ENCODE assay signal across 13 cellular contexts in genomic region chr7:158973941-158974785, GRCh38.
"Had no signal": no experiment of that assay in that cellular context is flagged by ENCODE, and none has a peak within 500 bp of the region (broad histone marks: within the 10 kb centered on the region; RNA-seq: fewer than 3 reads in every experiment).

No MANE protein-coding gene starts in this region.

- H3K36me3 ChIP-seq: left ventricle myocardium inferior, neural progenitor cell, sigmoid colon, tibial nerve had no signal

- DNase-seq: activated CD8-positive, alpha-beta memory T cell treated with anti-CD3 and anti-CD28 coated beads for 24 hours; foreskin keratinocyte; retina; sigmoid colon had no signal

- H3K4me1 ChIP-seq: foreskin keratinocyte had no signal

- H3K27me3 Mint-ChIP-seq: activated naive CD8-positive, alpha-beta T cell treated with anti-CD3 and anti-CD28 coated beads, Interleukin-2, amount 50 U/mL, for 24 hours; activated T-cell treated with anti-CD3 and anti-CD28 coated beads, Interleukin-2, amount 50 U/mL, for 24 hours; stimulated activated naive CD8-positive, alpha-beta T cell treated with anti-CD3 and anti-CD28 coated beads, Interleukin-15, Interleukin-2, amounts not matched to agents 100 ng/mL and 50 ng/mL, for 24 hours had no signal

- H3K9ac ChIP-seq: neural progenitor cell had no signal

- H3K27ac ChIP-seq: foreskin keratinocyte, left ventricle myocardium inferior, neural progenitor cell, sigmoid colon, tibial nerve had no signal

- H3K27ac Mint-ChIP-seq: activated naive CD4-positive, alpha-beta T cell treated with anti-CD3 and anti-CD28 coated beads, Interleukin-2, amount 10 ng/mL, durations not matched to agents 7 days and 5 days; activated T-cell treated with anti-CD3 and anti-CD28 coated beads, Interleukin-2, amount 50 U/mL, for 24 hours; progenitor cell of endocrine pancreas; stimulated activated naive CD8-positive, alpha-beta T cell treated with anti-CD3 and anti-CD28 coated beads, Interleukin-15, Interleukin-2, amounts not matched to agents 100 ng/mL and 50 ng/mL, for 24 hours had no signal

- H3K36me3 Mint-ChIP-seq: activated naive CD4-positive, alpha-beta T cell treated with anti-CD3 and anti-CD28 coated beads, Interleukin-2, amount 10 ng/mL, durations not matched to agents 7 days and 5 days had no signal

- H3K4me3 ChIP-seq: tibial nerve had no signal

- H3K27me3 ChIP-seq: foreskin keratinocyte, neural progenitor cell, sigmoid colon, tibial nerve had no signal

- FAIRE-seq: urothelium cell line had no signal

- H3K4me3 Mint-ChIP-seq: activated naive CD4-positive, alpha-beta T cell treated with anti-CD3 and anti-CD28 coated beads, Interleukin-2, amount 10 ng/mL, durations not matched to agents 7 days and 5 days; activated naive CD8-positive, alpha-beta T cell treated with anti-CD3 and anti-CD28 coated beads, Interleukin-2, amount 50 U/mL, for 24 hours; activated T-cell treated with anti-CD3 and anti-CD28 coated beads, Interleukin-2, amount 50 U/mL, for 24 hours; neural progenitor cell; stimulated activated naive CD8-positive, alpha-beta T cell treated with anti-CD3 and anti-CD28 coated beads, Interleukin-15, Interleukin-2, amounts not matched to agents 100 ng/mL and 50 ng/mL, for 24 hours had no signal
